Comparison of ENCODE assay signal across 25 cellular contexts in the genomic region with DNA sequence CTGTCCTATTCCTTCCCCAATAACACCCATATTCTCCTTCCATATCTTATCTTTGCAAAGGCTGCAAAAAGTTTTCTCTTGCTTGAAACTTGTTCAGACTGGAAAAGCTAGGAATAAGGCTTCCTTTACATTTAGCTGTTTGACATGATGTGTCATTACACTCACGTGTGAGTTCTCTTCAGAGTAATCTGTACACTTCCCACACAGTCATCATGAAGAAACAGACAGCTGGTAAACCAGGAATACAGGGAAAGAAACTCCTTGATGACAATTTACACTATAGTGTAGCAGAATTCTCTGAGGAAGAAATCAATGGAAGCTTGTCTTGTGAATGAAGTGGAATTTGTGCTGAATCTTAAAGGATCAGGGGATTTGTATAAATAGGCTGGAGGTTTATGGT.
"Had no signal": no experiment of that assay in that cellular context is flagged by ENCODE, and none has a peak within 500 bp of the region (broad histone marks: within the 10 kb centered on the region; RNA-seq: fewer than 3 reads in every experiment).

No MANE protein-coding gene starts in this region.

- ATAC-seq: left colon; left lung; lower lobe of right lung; pancreas; right cardiac atrium; sciatic nerve; stimulated activated effector memory CD8-positive, alpha-beta T cell treated with anti-CD3 and anti-CD28 coated beads, Interleukin-12 subunit alpha, Interleukin-12 subunit beta, amount 100 ng/mL, for 72 hours; upper lobe of right lung had no signal

- H3K36me3 ChIP-seq: left lung, lower lobe of right lung, pancreas, prostate gland, spleen, suprapubic skin, thoracic aorta, tibial artery, upper lobe of right lung had no signal

- H3K27ac ChIP-seq: left lung, lower lobe of right lung, pancreas, prostate gland, skin epidermis, spleen, suprapubic skin, thoracic aorta, tibial artery, upper lobe of right lung had no signal

- H3K9me3 ChIP-seq: pancreas, prostate gland, suprapubic skin, upper lobe of right lung had no signal

- H3K4me3 ChIP-seq: left lung, lower lobe of right lung, pancreas, prostate gland, skin epidermis, spleen, suprapubic skin, thoracic aorta, tibial artery, upper lobe of right lung had no signal

- H3K27me3 ChIP-seq: left lung, pancreas, spleen, suprapubic skin, tibial artery, upper lobe of right lung had no signal

- DNase-seq: hippocampal formation; kidney; left colon; left lung; lower lobe of right lung; mesendoderm; naive B cell; natural killer cell; nephron progenitor cell; pancreas; posterior cingulate gyrus; retina; right cardiac atrium; spleen; stimulated activated CD4-positive, alpha-beta T cell treated with anti-CD3 and anti-CD28 coated beads, Interleukin-4, amount 100 ng/mL, for 24 hours; stimulated activated naive CD4-positive, alpha-beta T cell; tibial artery; trophoblast cell; upper lobe of right lung had no signal

- H3K4me1 ChIP-seq: left lung, lower lobe of right lung, pancreas, prostate gland, spleen, suprapubic skin, tibial artery, upper lobe of right lung had no signal
